ENCODE assay signal across 24 cellular contexts in the genomic region with DNA sequence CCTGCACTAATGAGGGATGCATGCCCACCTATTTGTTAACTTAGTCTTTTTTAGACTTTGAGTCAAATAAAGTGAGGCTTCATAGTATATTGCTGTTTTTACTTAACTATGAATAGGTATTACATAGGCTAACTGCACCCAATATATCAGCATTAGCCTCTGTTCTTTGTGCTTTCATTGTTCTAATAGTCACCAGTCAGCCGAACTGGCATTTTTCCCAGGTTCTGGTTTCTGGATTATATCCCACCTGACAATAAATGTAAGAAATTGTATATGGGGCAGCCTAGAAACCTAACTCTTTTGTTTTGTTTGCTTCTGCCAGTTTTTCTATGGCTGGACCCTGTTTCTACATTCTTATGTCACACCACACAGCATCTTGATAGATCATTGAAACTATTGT.
"Had no signal": no experiment of that assay in that cellular context is flagged by ENCODE, and none has a peak within 500 bp of the region (broad histone marks: within the 10 kb centered on the region; RNA-seq: fewer than 3 reads in every experiment).

No MANE protein-coding gene starts in this region.

- H3K4me3 Mint-ChIP-seq: activated B cell treated with CpG ODN at 0.5 μM for 24 hours; activated CD4-positive, alpha-beta T cell treated with anti-CD3 and anti-CD28 coated beads, Interleukin-2, amount 10 ng/mL, durations not matched to agents 24 days and 14 days; activated CD8-positive, alpha-beta memory T cell treated with anti-CD3 and anti-CD28 coated beads, Interleukin-2, amount 10 ng/mL, durations not matched to agents 7 days and 5 days; activated naive CD4-positive, alpha-beta T cell treated with anti-CD3 and anti-CD28 coated beads for 36 hours; activated naive CD8-positive, alpha-beta T cell; activated T-cell treated with anti-CD3 and anti-CD28 coated beads, Interleukin-2, amount 50 U/mL, for 24 hours; T-helper 1 cell treated with Interleukin-12 subunit alpha and Interleukin-12 subunit beta and Interleukin-4 antibody, amounts not matched to agents 30 μg/mL and 1 μg/mL, for 36 hours had no signal

- H3K9me3 ChIP-seq: colonic mucosa had no signal

- H3K27ac Mint-ChIP-seq: activated B cell treated with CpG ODN at 0.5 μM for 24 hours; activated CD4-positive, alpha-beta T cell treated with anti-CD3 and anti-CD28 coated beads, Interleukin-2, amount 10 ng/mL, durations not matched to agents 24 days and 14 days; activated CD8-positive, alpha-beta memory T cell treated with anti-CD3 and anti-CD28 coated beads, Interleukin-2, amount 10 ng/mL, durations not matched to agents 7 days and 5 days; activated naive CD4-positive, alpha-beta T cell treated with anti-CD3 and anti-CD28 coated beads for 36 hours; activated naive CD8-positive, alpha-beta T cell; activated T-cell treated with anti-CD3 and anti-CD28 coated beads, Interleukin-2, amount 50 U/mL, for 24 hours; T-helper 1 cell treated with Interleukin-12 subunit alpha and Interleukin-12 subunit beta and Interleukin-4 antibody, amounts not matched to agents 30 μg/mL and 1 μg/mL, for 36 hours had no signal

- H3K4me1 Mint-ChIP-seq: activated B cell treated with CpG ODN at 0.5 μM for 24 hours; activated CD4-positive, alpha-beta T cell treated with anti-CD3 and anti-CD28 coated beads, Interleukin-2, amount 10 ng/mL, durations not matched to agents 24 days and 14 days; activated CD8-positive, alpha-beta memory T cell treated with anti-CD3 and anti-CD28 coated beads, Interleukin-2, amount 10 ng/mL, durations not matched to agents 7 days and 5 days had no signal

- FAIRE-seq: astrocyte, TTC549 had no signal

- H3K27me3 ChIP-seq: colonic mucosa had no signal

- H3K36me3 Mint-ChIP-seq: activated CD8-positive, alpha-beta memory T cell treated with anti-CD3 and anti-CD28 coated beads, Interleukin-2, amount 10 ng/mL, durations not matched to agents 7 days and 5 days; activated naive CD8-positive, alpha-beta T cell had no signal

- H3K27me3 Mint-ChIP-seq: activated B cell treated with CpG ODN at 0.5 μM for 24 hours; activated CD4-positive, alpha-beta T cell treated with anti-CD3 and anti-CD28 coated beads, Interleukin-2, amount 10 ng/mL, durations not matched to agents 24 days and 14 days; activated CD8-positive, alpha-beta memory T cell treated with anti-CD3 and anti-CD28 coated beads, Interleukin-2, amount 10 ng/mL, durations not matched to agents 7 days and 5 days; activated naive CD8-positive, alpha-beta T cell; activated T-cell treated with anti-CD3 and anti-CD28 coated beads, Interleukin-2, amount 50 U/mL, for 24 hours had no signal

- DNase-seq: activated B cell treated with CpG ODN at 0.5 μM for 24 hours; activated CD4-positive, alpha-beta T cell treated with anti-CD3 and anti-CD28 coated beads for 1 hour; activated CD4-positive, alpha-beta T cell treated with anti-CD3 and anti-CD28 coated beads, Interleukin-2, amount 10 ng/mL, durations not matched to agents 24 days and 14 days; activated CD4-positive, alpha-beta T cell treated with anti-CD3 and anti-CD28 coated beads, Interleukin-2, amount 50 U/mL, for 48 hours; activated CD8-positive, alpha-beta memory T cell treated with anti-CD3 and anti-CD28 coated beads, Interleukin-2, amount 10 ng/mL, durations not matched to agents 7 days and 5 days; activated gamma-delta T cell; activated naive CD4-positive, alpha-beta T cell treated with anti-CD3 and anti-CD28 coated beads for 36 hours; activated T-cell treated with anti-CD3 and anti-CD28 coated beads, Interleukin-2, amount 50 U/mL, for 24 hours; amygdala; caudate nucleus; colonic mucosa; NCI-H1048; NCI-H146; NCI-H187 treated with DMSO at 0.1 percent for 48 hours; NCI-H2081 treated with DMSO at 0.1 percent for 48 hours; NCI-H2171 treated with DMSO at 0.1 percent for 48 hours; NCI-H226; NCI-H526 treated with DMSO at 0.1 percent for 48 hours; PC-9; SHP77 treated with DMSO at 0.1 percent for 48 hours had no signal

- H3K36me3 ChIP-seq: colonic mucosa had no signal

- H3K4me1 ChIP-seq: colonic mucosa had no signal

- H3K4me3 ChIP-seq: colonic mucosa, PC-9 had no signal
